20 cellular contexts compared by ENCODE assay signal in the genomic region with DNA sequence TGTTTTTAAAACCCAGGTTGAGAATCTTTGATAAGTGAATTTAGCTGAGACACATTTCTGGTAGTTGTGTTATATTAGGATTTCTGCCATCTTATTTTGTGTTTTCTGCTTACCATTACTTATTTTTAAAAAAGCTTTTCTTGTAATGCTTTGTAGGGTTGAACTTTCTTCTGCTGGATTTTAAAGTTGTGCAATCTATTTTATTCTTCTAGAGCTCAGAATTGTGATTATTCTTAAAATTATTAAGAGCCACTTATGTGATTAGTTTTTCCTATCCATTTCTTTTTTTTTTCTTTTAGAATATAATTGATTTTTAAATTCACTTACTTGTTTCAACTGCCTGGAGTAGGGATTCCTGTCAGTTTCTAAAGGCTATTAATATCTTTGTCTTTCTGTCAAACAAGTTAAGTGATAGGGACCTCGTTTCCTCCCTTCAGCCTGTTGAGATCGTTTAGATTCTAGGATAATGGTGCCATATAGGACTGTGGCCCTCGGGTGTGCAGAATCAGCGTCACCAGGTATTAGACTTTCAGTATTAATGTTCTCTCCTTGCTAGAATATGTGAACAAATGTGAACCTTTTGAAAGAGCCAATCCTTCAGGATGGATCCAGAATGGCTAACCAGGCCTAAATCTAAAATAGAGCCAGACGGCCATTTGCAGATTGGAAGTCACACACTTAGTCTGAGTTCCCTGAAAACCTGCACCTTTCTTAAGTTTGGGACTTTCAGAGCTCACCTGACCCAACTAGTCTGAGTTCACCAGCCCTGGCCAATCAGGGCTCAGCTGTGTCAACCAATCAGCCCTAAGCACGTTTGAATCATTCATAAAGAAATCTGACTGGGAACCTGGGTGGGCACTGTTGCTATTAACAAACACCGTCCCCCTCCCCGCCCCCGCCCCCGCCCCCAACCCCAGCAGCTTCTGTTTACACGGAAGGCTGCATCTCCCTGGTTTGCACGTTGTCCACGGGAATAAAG. TPM values are rescaled to one million over a fixed set of nuclear protein-coding genes. Genes with fewer than 3 reads are reported as not detected.
DNase-seq lines count a peak whose midpoint lies in the region; ATAC-seq, FAIRE-seq and TF ChIP-seq lines count a peak whose summit lies in the region.
"Had no signal": no experiment of that assay in that cellular context is flagged by ENCODE, and none has a peak within 500 bp of the region (broad histone marks: within the 10 kb centered on the region; RNA-seq: fewer than 3 reads in every experiment).

No MANE protein-coding gene starts in this region.

- no peak overlapping the region for H2BK5ac ChIP-seq in H1 (ENCODE audit: low read depth, low read length)
- H2BK5ac ChIP-seq in mesendoderm (ENCODE audit: low read length), result no peak overlapping the region

- FAIRE-seq in A204.1 (lab: Jason Lieb, UNC), result peak; percentile 11
- peak; percentile 76 for FAIRE-seq in H1 (lab: Jason Lieb, UNC)
- FAIRE-seq: A549, HTR-8/SVneo had no signal

- TF ChIP-seq RAD21 in H1 (IDR thresholded peaks at IDR 0.05 in 1 of 2, conservative IDR thresholded peaks at IDR 0.05 in 1 of 2; ENCODE audit: low read depth in 2 of 2, low read length in 2 of 2), result no peak

- H3K36me3 ChIP-seq in HUES64 (ENCODE audit: insufficient read depth, low read length), result peaks cover 6% of the 10 kb centered on the region; the same call in 1 of the 2 replicates
- peaks cover 0 to 8% (median 3%) of the 10 kb centered on the region in 4 experiments; a peak in 3 of 8 replicates for H3K36me3 ChIP-seq in H1 (ENCODE audit: control insufficient read depth in 2 of 4, insufficient read depth in 4 of 4, low read length in 3 of 4)
- no peaks in the 10 kb centered on the region for H3K36me3 ChIP-seq in mesendoderm (ENCODE audit: control insufficient read depth, insufficient read depth, low read length)
- H3K36me3 ChIP-seq in Caco-2 (ENCODE audit: control insufficient read depth, insufficient read depth, low read length), result no peaks in the 10 kb centered on the region

- peaks cover 17% of the 10 kb centered on the region for H3K9me3 Mint-ChIP-seq in Caco-2 (ENCODE audit: unreplicated experiment)
- H3K9me3 Mint-ChIP-seq in activated CD4-positive, alpha-beta memory T cell treated with anti-CD3 and anti-CD28 coated beads for 36 hours, result peaks cover 17% of the 10 kb centered on the region

- ATAC-seq in GM19023 (IDR thresholded peaks at IDR 0.05; ENCODE audit: unreplicated experiment), result no peak
- ATAC-seq: A549 had no signal

- H3K79me2 ChIP-seq in H1 (ENCODE audit: control insufficient read depth in 1 of 2, insufficient read depth in 2 of 2, low read length in 2 of 2) (peaks cover 40 to 94% of the 10 kb centered on the region in 2 experiments), mesendoderm (ENCODE audit: control insufficient read depth, insufficient read depth, low read length) (peaks cover 79% of the 10 kb centered on the region)

- H3K4me1 Mint-ChIP-seq in Caco-2 (ENCODE audit: low read depth, unreplicated experiment), result no peaks in the 10 kb centered on the region
- peaks cover 5% of the 10 kb centered on the region for H3K4me1 Mint-ChIP-seq in activated CD4-positive, alpha-beta memory T cell treated with anti-CD3 and anti-CD28 coated beads for 36 hours (ENCODE audit: low read depth)

- H3K4me2 ChIP-seq in H1 (ENCODE audit: insufficient read depth in 1 of 2, low read depth in 2 of 2, low read length in 2 of 2) (peak overlapping the region; percentile 9 to 16; a peak in 3 of 4 replicates), mesendoderm (ENCODE audit: low read length) (no peak overlapping the region)
- H3K4me2 ChIP-seq: A549; BLaER1 treated with 17β-estradiol and CSF1 and Interleukin-3, amounts not matched to agents 10 nM and 100 nM; KMS-11 had no signal

- H3K9me3 ChIP-seq in HUES64 (ENCODE audit: insufficient read depth, low read depth, low read length) (peaks cover 4% of the 10 kb centered on the region; the same call in 1 of the 2 replicates), H1 (ENCODE audit: insufficient read depth in 2 of 2, low read depth in 1 of 2, low read length in 1 of 2) (peaks cover 13% of the 10 kb centered on the region in 2 experiments), Caco-2 (peaks cover 14% of the 10 kb centered on the region)

- no peak overlapping the region for H2AFZ ChIP-seq in H1 (ENCODE audit: low read length)

- no peak overlapping the region for H3K18ac ChIP-seq in H1 (ENCODE audit: extremely low read depth, low read length)
- H3K18ac ChIP-seq in mesendoderm (ENCODE audit: low read length), result no peak overlapping the region

- BruUV-seq in Caco-2 (replicated peaks; lab: Mats Ljungman, UMichigan), result no TSS peak

- intact Hi-C loops in Caco-2 (cut with micrococcal nuclease; ENCODE audit: unreplicated experiment), result no loop called here
- intact Hi-C loops in activated CD4-positive, alpha-beta memory T cell treated with anti-CD3 and anti-CD28 coated beads for 36 hours (cut with micrococcal nuclease), result no loop called here

- H3K27me3 Mint-ChIP-seq in Caco-2 (ENCODE audit: insufficient read depth, unreplicated experiment), result no peaks in the 10 kb centered on the region
- no peaks in the 10 kb centered on the region for H3K27me3 Mint-ChIP-seq in activated CD4-positive, alpha-beta memory T cell treated with anti-CD3 and anti-CD28 coated beads for 36 hours

- TF ChIP-seq POLR2A in H1 (IDR thresholded peaks at IDR 0.05; ENCODE audit: control extremely low read depth in 1 of 2, low read depth in 2 of 2, low read length in 2 of 2), result no peak

- H4K8ac ChIP-seq in H1 (ENCODE audit: extremely low read depth, insufficient read depth, low read length), result no peak overlapping the region
- H4K8ac ChIP-seq in mesendoderm (ENCODE audit: low read depth, low read length), result no peak overlapping the region

- H3K27ac ChIP-seq in HUES64 (ENCODE audit: low read depth, low read length) (peak overlapping the region; percentile 39; the same call in 1 of the 2 replicates), H1 (ENCODE audit: low read depth, low read length) (peak overlapping the region; percentile 22; the same call in 1 of the 2 replicates), mesendoderm (ENCODE audit: low read depth, low read length) (no peak overlapping the region)
- H3K27ac ChIP-seq: A549; BLaER1 treated with 17β-estradiol and CSF1 and Interleukin-3, amounts not matched to agents 10 nM and 100 nM; HL-60; KMS-11 had no signal

- TF ChIP-seq CTCF in H1 (IDR thresholded peaks at IDR 0.05; ENCODE audit: control extremely low read depth in 1 of 3, insufficient read depth in 1 of 3, low read depth in 1 of 3, low read length in 3 of 3), result no peak
- TF ChIP-seq CTCF in Caco-2 (IDR thresholded peaks at IDR 0.05; ENCODE audit: insufficient read depth in 1 of 2, low read depth in 1 of 2, low read length in 1 of 2, severe bottlenecking in 1 of 2, unreplicated experiment in 1 of 2), result no peak

- no peak overlapping the region for H4K5ac ChIP-seq in H1 (ENCODE audit: insufficient read length, low read depth, low read length)
- H4K5ac ChIP-seq in mesendoderm (ENCODE audit: low read length), result no peak overlapping the region

- H2AK5ac ChIP-seq in H1 (ENCODE audit: low read depth, low read length), result no peak overlapping the region
- H2AK5ac ChIP-seq in mesendoderm (ENCODE audit: low read length), result no peak overlapping the region

- POLR2A ChIA-PET in H1 (lab: Charles Lee; ENCODE audit: partially characterized antibody), result interaction anchor here (0.7 to 1.4 kb wide), 4 partner anchors 14 to 26 kb away, joined by 3 to 4 read pairs (median 4); no protein-coding TSS in a partner anchor
- POLR2A ChIA-PET in Caco-2 (lab: Charles Lee), result interaction anchor here (0.7 kb wide), 1 partner anchor 21 kb away, joined by 13 read pairs; no protein-coding TSS in a partner anchor
- POLR2A ChIA-PET in activated CD4-positive, alpha-beta memory T cell treated with anti-CD3 and anti-CD28 coated beads for 36 hours (lab: Charles Lee), result no interaction called here

- H2BK15ac ChIP-seq in H1 (ENCODE audit: low read length) (no peak overlapping the region), mesendoderm (replicated peaks; ENCODE audit: low read depth) (no peak overlapping the region)

- no peak overlapping the region for H3K14ac ChIP-seq in H1 (ENCODE audit: insufficient read length)

- CTCF ChIA-PET in H1 (lab: Charles Lee; ENCODE audit: partially characterized antibody) (interaction anchor here (0.6 to 0.8 kb wide), 3 partner anchors 14 to 1709 kb away, joined by 3 to 6 read pairs (median 4); no protein-coding TSS in a partner anchor), Caco-2 (lab: Charles Lee) (no interaction called here)
- CTCF ChIA-PET in activated CD4-positive, alpha-beta memory T cell treated with anti-CD3 and anti-CD28 coated beads for 36 hours (lab: Charles Lee), result no interaction called here

- H3K23ac ChIP-seq in H1 (ENCODE audit: insufficient read length), result no peak overlapping the region
- H3K23ac ChIP-seq in mesendoderm (ENCODE audit: low read length), result no peak overlapping the region

- TF ChIP-seq EP300 in H1 (IDR thresholded peaks at IDR 0.05; ENCODE audit: borderline replicate concordance in 1 of 2, low read depth in 2 of 2, low read length in 2 of 2), result no peak

- H3K23me2 ChIP-seq in H1 (ENCODE audit: low read depth, low read length), result no peaks in the 10 kb centered on the region; the same call in 1 of the 2 replicates

- no peak overlapping the region for H3K27ac Mint-ChIP-seq in Caco-2 (ENCODE audit: unreplicated experiment)
- H3K27ac Mint-ChIP-seq in activated CD4-positive, alpha-beta memory T cell treated with anti-CD3 and anti-CD28 coated beads for 36 hours, result no peak overlapping the region

- H3K4me1 ChIP-seq in HUES64 (ENCODE audit: insufficient read depth, low read length) (peaks cover 9% of the 10 kb centered on the region), H1 (replicated peaks in 1 of 4; ENCODE audit: control insufficient read depth in 3 of 4, insufficient read depth in 4 of 4, low read length in 3 of 4) (peaks cover 0 to 6% (median 3%) of the 10 kb centered on the region in 4 experiments; a peak in 5 of 7 replicates), mesendoderm (ENCODE audit: control insufficient read depth, low read depth, low read length) (peaks cover 2% of the 10 kb centered on the region), Caco-2 (no peaks in the 10 kb centered on the region)

- no peak overlapping the region for H3K4me3 ChIP-seq in HUES64 (ENCODE audit: low read length)
- H3K4me3 ChIP-seq in H1 (ENCODE audit: extremely low read depth in 1 of 4, insufficient read depth in 2 of 4, low read depth in 3 of 4, low read length in 4 of 4), result peak overlapping the region in 1 of 4 experiments; percentile 30; a peak in 1 of 8 replicates
- no peak overlapping the region for H3K4me3 ChIP-seq in mesendoderm (ENCODE audit: low read length)
- H3K4me3 ChIP-seq in Caco-2 (ENCODE audit: low read depth, low read length), result no peak overlapping the region
- H3K4me3 ChIP-seq: A549; BLaER1 treated with 17β-estradiol and CSF1 and Interleukin-3, amounts not matched to agents 10 nM and 100 nM had no signal

- no peak overlapping the region for H4K91ac ChIP-seq in H1 (replicated peaks; ENCODE audit: insufficient read length, low read length)

- peaks cover 2 to 14% of the 10 kb centered on the region in 2 experiments for H4K20me1 ChIP-seq in H1 (replicated peaks in 1 of 2; ENCODE audit: control insufficient read depth in 1 of 2, insufficient read depth in 2 of 2, low read length in 2 of 2)

- no peak overlapping the region for H2BK20ac ChIP-seq in H1 (ENCODE audit: low read length)

- no peak overlapping the region for H3K56ac ChIP-seq in H1 (replicated peaks; ENCODE audit: insufficient read length, low read depth, low read length)
- no peak overlapping the region for H3K56ac ChIP-seq in mesendoderm (ENCODE audit: low read length)

- no peak overlapping the region for H3K4ac ChIP-seq in H1 (replicated peaks; ENCODE audit: insufficient read length, low read depth, low read length)
- no peak overlapping the region for H3K4ac ChIP-seq in mesendoderm (ENCODE audit: low read depth, low read length)

- H3K27me3 ChIP-seq in HUES64 (ENCODE audit: insufficient read depth, low read length), result no peaks in the 10 kb centered on the region
- H3K27me3 ChIP-seq in H1 (replicated peaks in 1 of 4; ENCODE audit: control insufficient read depth in 3 of 4, extremely low read depth in 1 of 4, insufficient read depth in 3 of 4, low read length in 3 of 4), result no peaks in the 10 kb centered on the region
- no peaks in the 10 kb centered on the region for H3K27me3 ChIP-seq in mesendoderm (ENCODE audit: insufficient read depth, low read length, poor library complexity)
- no peaks in the 10 kb centered on the region for H3K27me3 ChIP-seq in Caco-2 (replicated peaks; ENCODE audit: control insufficient read depth, insufficient read depth, low read length)
- H3K27me3 ChIP-seq: BLaER1 treated with 17β-estradiol and CSF1 and Interleukin-3, amounts not matched to agents 10 nM and 100 nM had no signal

- H3K9ac ChIP-seq in HUES64 (ENCODE audit: low read depth, low read length) (peak overlapping the region; percentile 6; the same call in 1 of the 2 replicates), H1 (replicated peaks in 1 of 4; ENCODE audit: extremely low read depth in 1 of 4, low read depth in 3 of 4, low read length in 3 of 4) (peak overlapping the region in 1 of 4 experiments; percentile 3; a peak in 2 of 7 replicates), mesendoderm (ENCODE audit: low read length) (no peak overlapping the region)
- H3K9ac ChIP-seq: BLaER1 treated with 17β-estradiol and CSF1 and Interleukin-3, amounts not matched to agents 10 nM and 100 nM; KMS-11 had no signal

- H2BK120ac ChIP-seq in H1 (replicated peaks; ENCODE audit: low read depth, low read length) (no peak overlapping the region), mesendoderm (ENCODE audit: low read depth, low read length) (no peak overlapping the region)

- DNase-seq in H1 (ENCODE audit: low read depth in 1 of 2, low spot score in 2 of 2) (no peak), mesendoderm (peak; percentile 60), Caco-2 (no peak), DMS79 treated with DMSO at 0.1 percent for 48 hours (lab: John Stamatoyannopoulos, UW) (no peak)
- DNase-seq in activated CD4-positive, alpha-beta memory T cell treated with anti-CD3 and anti-CD28 coated beads for 36 hours, result no peak
- DNase-seq: CD8-positive, alpha-beta memory T cell; HCEC 1CT; NCI-H1092; NCI-H146; NCI-H2081; NCI-H2227 treated with DMSO at 0.1 percent for 48 hours; NCI-H524 treated with DMSO at 0.1 percent for 48 hours had no signal

- H3K4me3 Mint-ChIP-seq in Caco-2 (ENCODE audit: unreplicated experiment), result no peak overlapping the region
- no peak overlapping the region for H3K4me3 Mint-ChIP-seq in activated CD4-positive, alpha-beta memory T cell treated with anti-CD3 and anti-CD28 coated beads for 36 hours
- H3K4me3 Mint-ChIP-seq: CD8-positive, alpha-beta memory T cell had no signal

- WGBS in HUES64, result 57% methylated on average over 8 of the region's 13 CpGs
- 56% methylated on average over 8 of the region's 13 CpGs; no CpG with 5 or more reads in 1 of the 2 experiments for WGBS in H1 (ENCODE audit: extremely low coverage in 1 of 2, insufficient coverage in 1 of 2, insufficient read length in 1 of 2, insufficient replicate concordance in 2 of 2, low coverage in 1 of 2, low lambda C conversion rate in 2 of 2, missing lambda C conversion rate in 1 of 2), 2 experiments
- no CpG with 5 or more reads among the region's 13 CpGs for WGBS in mesendoderm (ENCODE audit: extremely low coverage, insufficient coverage, low lambda C conversion rate)

- no peak overlapping the region; the same call in 1 of the 2 replicates for H2BK12ac ChIP-seq in H1 (ENCODE audit: low read depth, low read length)

- H3K36me3 Mint-ChIP-seq in Caco-2 (ENCODE audit: insufficient read depth, unreplicated experiment), result peaks cover 70% of the 10 kb centered on the region
- H3K36me3 Mint-ChIP-seq in activated CD4-positive, alpha-beta memory T cell treated with anti-CD3 and anti-CD28 coated beads for 36 hours, result peaks cover 6% of the 10 kb centered on the region

- H3K79me1 ChIP-seq in H1 (ENCODE audit: low read depth, low read length) (peaks cover 16% of the 10 kb centered on the region), mesendoderm (ENCODE audit: low read length) (peaks cover 8% of the 10 kb centered on the region)

RNA-seq across cellular contexts. Expression of a gene that starts 26.2 kb away (rescaled TPM):
- polyA plus RNA-seq in HUES64 (2013, experiment 1 of 2), result 24.9 TPM
- 29.5 TPM for polyA plus RNA-seq in HUES64 (2013, experiment 2 of 2)
- 53.8 and 65.9 TPM in 2 replicates for total RNA-seq in H1 (2021; fragmentation: NEBNext Ultra II Directional; extraction: Animal tissue kit (Norgen Biotek cat#: 25700))
- 21.6 and 33.1 TPM in 2 replicates for polyA plus RNA-seq in H1 (2011; rRNA removed)
- 17.0 TPM for polyA plus RNA-seq in H1 (2011; cell fraction: cytosol; rRNA removed)
- 36.0 TPM for polyA plus RNA-seq in H1 (2011; cell fraction: nucleus; rRNA removed)
- polyA plus RNA-seq in H1 (2012, experiment 1 of 2), result 21.0 to 31.0 TPM (median 29.1 TPM) in 4 replicates
- polyA plus RNA-seq in H1 (2012, experiment 2 of 2), result 18.8 TPM
- polyA plus RNA-seq in H1 (2013, experiment 1 of 2), result 32.6 TPM
- 35.1 TPM for polyA plus RNA-seq in H1 (2013, experiment 2 of 2)
- polyA minus RNA-seq in H1 (2011; rRNA and poly(A)+ RNA removed), result 34.6 and 44.1 TPM in 2 replicates
- 30.0 TPM for polyA minus RNA-seq in H1 (2011; cell fraction: cytosol; rRNA and poly(A)+ RNA removed)
- polyA minus RNA-seq in H1 (2011; cell fraction: nucleus; rRNA and poly(A)+ RNA removed), result 71.2 TPM
- 35.0 TPM for polyA plus RNA-seq in mesendoderm (2013, experiment 1 of 2)
- 35.9 TPM for polyA plus RNA-seq in mesendoderm (2013, experiment 2 of 2)
- total RNA-seq in Caco-2 (2022), result 113 and 116 TPM in 2 replicates
- total RNA-seq in activated CD4-positive, alpha-beta memory T cell treated with anti-CD3 and anti-CD28 coated beads for 36 hours, result 10 to 100 TPM; 25.1 TPM
